ENCODE assay signal across 12 cellular contexts in genomic region chr6:28303570-28303969, GRCh38. TPM values are rescaled to one million over a fixed set of nuclear protein-coding genes. Genes with fewer than 3 reads are reported as not detected.
DNase-seq lines count a peak whose midpoint lies in the region; ATAC-seq, FAIRE-seq and TF ChIP-seq lines count a peak whose summit lies in the region.
"Had no signal": no experiment of that assay in that cellular context is flagged by ENCODE, and none has a peak within 500 bp of the region (broad histone marks: within the 10 kb centered on the region; RNA-seq: fewer than 3 reads in every experiment).

No MANE protein-coding gene starts in this region.

- ATAC-seq in GM19025 (IDR thresholded peaks at IDR 0.05; ENCODE audit: low read depth, unreplicated experiment) = peak; percentile 76
- ATAC-seq in HG02642 (IDR thresholded peaks at IDR 0.05; ENCODE audit: poor library complexity, unreplicated experiment) = peak; percentile 71
- peak; percentile 85 for ATAC-seq in HG03521 (IDR thresholded peaks at IDR 0.05; ENCODE audit: unreplicated experiment)
- ATAC-seq: right cardiac atrium had no signal

- H3K4me3 ChIP-seq in MG63 = no peak overlapping the region
- H3K4me3 ChIP-seq: esophagus squamous epithelium had no signal

- peak; percentile 90 for FAIRE-seq in GM12892 (lab: Jason Lieb, UNC)
- FAIRE-seq in urothelium cell line (lab: Jason Lieb, UNC) = no peak

- no peak for DNase-seq in GM12892 (ENCODE audit: insufficient read length)
- DNase-seq in urothelium cell line (ENCODE audit: low spot score) = no peak
- no peak for DNase-seq in MG63
- no peak for DNase-seq in occipital lobe (lab: John Stamatoyannopoulos, UW)
- DNase-seq in amniotic stem cell (lab: John Stamatoyannopoulos, UW) = no peak
- DNase-seq: activated CD4-positive, alpha-beta T cell treated with anti-CD3 and anti-CD28 coated beads, Interleukin-2, amount 50 U/mL, for 1 hour; esophagus squamous epithelium; NCI-H82; right cardiac atrium had no signal

- H3K36me3 ChIP-seq in MG63 = no peaks in the 10 kb centered on the region

- H3K9me3 ChIP-seq in MG63 = no peaks in the 10 kb centered on the region

- no peaks in the 10 kb centered on the region for H3K27me3 ChIP-seq in MG63
- H3K27me3 ChIP-seq: esophagus squamous epithelium had no signal

- TF ChIP-seq POLR2A in GM12892 (IDR thresholded peaks at IDR 0.05; ENCODE audit: low read depth, low read length) = no peak

RNA-seq across cellular contexts. Expression of gene PGBD1, which starts 22.2 kb away (rescaled TPM):
- polyA plus RNA-seq in GM12892 (2012; ENCODE audit: missing spikeins) = 3.0 TPM
- 4.6 and 9.3 TPM in 2 replicates for total RNA-seq in MG63 (2014; rRNA removed; shearing (Covaris generic); ENCODE audit: low replicate concordance)
- 17.0 TPM for total RNA-seq in occipital lobe

RNA-seq across cellular contexts. Expression of gene ZSCAN31, which starts 32.4 kb away (rescaled TPM):
- polyA plus RNA-seq in GM12892 (2012; ENCODE audit: missing spikeins) = 1.6 TPM
- total RNA-seq in MG63 (2014; rRNA removed; shearing (Covaris generic); ENCODE audit: low replicate concordance) = 26.2 and 34.9 TPM in 2 replicates
- 16.5 TPM for total RNA-seq in occipital lobe

RNA-seq across cellular contexts. Expression of gene ZSCAN26, which starts 36.6 kb away (rescaled TPM):
- 9.0 TPM for polyA plus RNA-seq in GM12892 (2012; ENCODE audit: missing spikeins)
- 9.2 and 20.0 TPM in 2 replicates for total RNA-seq in MG63 (2014; rRNA removed; shearing (Covaris generic); ENCODE audit: low replicate concordance)
- total RNA-seq in occipital lobe = 40.7 TPM

RNA-seq across cellular contexts. Expression of gene NKAPL, which starts 44.5 kb away (rescaled TPM):
- not detected for polyA plus RNA-seq in GM12892 (2012; ENCODE audit: missing spikeins)
- not detected in 2 replicates for total RNA-seq in MG63 (2014; rRNA removed; shearing (Covaris generic); ENCODE audit: low replicate concordance)
- 4.1 TPM for total RNA-seq in occipital lobe

RNA-seq across cellular contexts. Expression of gene ZKSCAN3, which starts 46.2 kb away (rescaled TPM):
- 3.2 TPM for polyA plus RNA-seq in GM12892 (2012; ENCODE audit: missing spikeins)
- total RNA-seq in MG63 (2014; rRNA removed; shearing (Covaris generic); ENCODE audit: low replicate concordance) = 0.39 and 1.5 TPM in 2 replicates
- 8.6 TPM for total RNA-seq in occipital lobe
